8 cellular contexts compared by ENCODE assay signal in the genomic region with DNA sequence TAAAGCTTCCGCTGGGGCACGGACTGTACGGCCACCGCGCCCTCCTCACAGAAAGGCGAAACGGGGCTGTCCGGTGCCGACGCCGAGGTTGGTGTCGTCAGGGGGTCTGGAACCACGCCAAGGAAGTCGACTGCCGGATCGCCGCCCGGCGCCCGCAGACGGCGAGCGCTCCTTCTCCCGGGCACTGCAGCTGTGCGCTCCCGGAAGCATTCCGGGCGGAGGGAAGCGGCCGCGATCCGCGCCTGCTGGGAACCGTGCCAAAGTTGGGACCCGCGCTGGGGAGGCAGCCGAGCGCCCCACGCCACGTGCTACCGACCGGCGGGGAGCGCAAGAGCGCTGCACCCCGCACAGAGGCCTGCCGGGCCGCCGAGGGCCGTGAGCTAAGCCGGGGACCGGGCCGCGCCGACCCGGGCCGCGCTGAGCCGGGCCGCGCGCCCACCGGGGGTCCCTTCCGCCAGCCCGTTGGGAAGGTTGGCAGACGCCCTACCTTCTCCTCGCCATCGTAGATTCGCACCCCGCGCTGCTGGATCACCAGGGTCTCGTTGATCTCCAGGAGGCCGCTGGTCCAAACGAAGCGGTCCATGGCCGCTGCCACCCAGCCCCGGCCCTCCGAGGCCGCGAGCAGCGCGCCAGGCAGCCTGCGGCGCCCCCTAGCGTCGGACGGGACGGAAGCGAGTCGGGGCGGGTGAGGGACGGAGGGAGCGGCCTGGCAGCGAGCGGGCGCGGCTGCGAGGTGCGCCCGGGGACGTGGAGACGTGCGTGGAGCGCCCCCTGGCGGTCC. TPM values are rescaled to one million over a fixed set of nuclear protein-coding genes. Genes with fewer than 3 reads are reported as not detected.
DNase-seq lines count a peak whose midpoint lies in the region; ATAC-seq, FAIRE-seq and TF ChIP-seq lines count a peak whose summit lies in the region.

VPS36 (minus strand) TSS at position 623 of the 781 bp plus-strand sequence; CDS start at position 583, 40 bp downstream.

- peak within 1 kb of the TSS; percentile 88 for H3K27ac ChIP-seq in HepG2 (ENCODE audit: extremely low read length, insufficient read depth, low read length)

- TF ChIP-seq RAD21 in HepG2 (CRISPR knock-in tag; IDR thresholded peaks at IDR 0.05) = peak; percentile 95

- H3K27ac Mint-ChIP-seq in CD14-positive monocyte = peak within 1 kb of the TSS; percentile 95 to 98 (median 98)
- H3K27ac Mint-ChIP-seq in dendritic cell treated with granulocyte-macrophage colony-stimulating factor and Interleukin-4, amounts not matched to agents 40 ng/mL and 50 ng/mL, for 4 days = peak within 1 kb of the TSS; percentile 90

- FAIRE-seq in HepG2 (lab: Jason Lieb, UNC) = no peak

- H3K4me2 ChIP-seq in HepG2 (ENCODE audit: low read depth, low read length) = peak within 1 kb of the TSS; percentile 85

- CTCF ChIA-PET in HepG2 (lab: Yijun Ruan, JAX; ENCODE audit: low intra/inter-chr PET ratio, low total read pairs) = interaction anchor here (0.6 to 1.6 kb wide), 4 partner anchors 40 to 323 kb away, joined by 3 to 11 read pairs (median 3); no protein-coding TSS in a partner anchor

- TF ChIP-seq POLR2A in HepG2 (IDR thresholded peaks at IDR 0.05; ENCODE audit: insufficient read depth in 1 of 2, low read depth in 2 of 2, low read length in 2 of 2) = peak in 1 of 2 experiments; percentile 90; a peak in 2 of 4 replicates

- H3K4me3 Mint-ChIP-seq in CD14-positive monocyte = peak within 1 kb of the TSS; percentile 97
- peak within 1 kb of the TSS; percentile 96 for H3K4me3 Mint-ChIP-seq in dendritic cell treated with granulocyte-macrophage colony-stimulating factor and Interleukin-4, amounts not matched to agents 40 ng/mL and 50 ng/mL, for 4 days

- H3K9me3 Mint-ChIP-seq in CD14-positive monocyte = peaks cover 0 to 2% (median 0%) of the 10 kb centered on the region in 7 donors
- no peaks in the 10 kb centered on the region for H3K9me3 Mint-ChIP-seq in dendritic cell treated with granulocyte-macrophage colony-stimulating factor and Interleukin-4, amounts not matched to agents 40 ng/mL and 50 ng/mL, for 4 days

- H3K4me3 ChIP-seq in HepG2 (replicated peaks in 1 of 3; ENCODE audit: insufficient read depth in 1 of 3, low read depth in 2 of 3, low read length in 3 of 3) = peak within 1 kb of the TSS; percentile 66 to 87 (median 84)

- H3K36me3 Mint-ChIP-seq in CD14-positive monocyte = peaks cover 2 to 8% of the 10 kb centered on the region in 2 donors
- H3K36me3 Mint-ChIP-seq in dendritic cell treated with granulocyte-macrophage colony-stimulating factor and Interleukin-4, amounts not matched to agents 40 ng/mL and 50 ng/mL, for 4 days (ENCODE audit: low read depth) = peaks cover 23% of the 10 kb centered on the region

- peaks cover 37% of the 10 kb centered on the region for H3K4me1 Mint-ChIP-seq in CD14-positive monocyte
- peaks cover 26% of the 10 kb centered on the region for H3K4me1 Mint-ChIP-seq in dendritic cell treated with granulocyte-macrophage colony-stimulating factor and Interleukin-4, amounts not matched to agents 40 ng/mL and 50 ng/mL, for 4 days (ENCODE audit: low read depth)

- H3K27me3 Mint-ChIP-seq in CD14-positive monocyte (ENCODE audit: low read depth in 3 of 3) = no peaks in the 10 kb centered on the region
- no peaks in the 10 kb centered on the region for H3K27me3 Mint-ChIP-seq in dendritic cell treated with granulocyte-macrophage colony-stimulating factor and Interleukin-4, amounts not matched to agents 40 ng/mL and 50 ng/mL, for 4 days

- H3K4me1 ChIP-seq in HepG2 (ENCODE audit: insufficient read depth, low read length) = peaks cover 37% of the 10 kb centered on the region

- H3K36me3 ChIP-seq in HepG2 (replicated peaks in 1 of 2; ENCODE audit: control insufficient read depth in 1 of 2, insufficient read depth in 2 of 2, low read length in 2 of 2) = peaks cover 0 to 2% of the 10 kb centered on the region in 2 experiments; a peak in 2 of 5 replicates

- 0% methylated on average over 8 of the region's 105 CpGs for WGBS in HepG2 (ENCODE audit: low lambda C conversion rate)

- BruUV-seq in HepG2 (replicated peaks; lab: Mats Ljungman, UMichigan) = no TSS peak

- H2AFZ ChIP-seq in HepG2 (ENCODE audit: low read length) = no peak within 1 kb of the TSS

- POLR2A ChIA-PET in HepG2 (lab: Yijun Ruan, JAX) = interaction anchor here (0.6 to 2.3 kb wide), 5 partner anchors 14 to 203 kb away, joined by 3 to 10 read pairs (median 3); partner anchors contain the start of gene SUGT1

- intact Hi-C loops in CD14-positive monocyte (cut with micrococcal nuclease) = loop anchor here (5.0 to 10.0 kb wide), 5 partner anchors 105 to 438 kb away; partner anchors contain the start of genes SUGT1 (in 2 of the 2), ALG11 (in 1 of the 2) and ATP7B (in 1 of the 2)
- intact Hi-C loops in dendritic cell treated with granulocyte-macrophage colony-stimulating factor and Interleukin-4, amounts not matched to agents 40 ng/mL and 50 ng/mL, for 4 days (cut with micrococcal nuclease) = loop anchor here (2.0 to 5.0 kb wide), 3 partner anchors 103 to 438 kb away; partner anchors contain the start of genes ALG11 and ATP7B
- intact Hi-C loops in HepG2 (cut with micrococcal nuclease; ENCODE audit: unreplicated experiment) = loop anchor here (1.0 to 10.0 kb wide), 2 partner anchors 107 to 205 kb away; partner anchors contain the start of gene SUGT1

- H3K79me2 ChIP-seq in HepG2 (ENCODE audit: insufficient read depth, low read length) = peaks cover 31% of the 10 kb centered on the region

- no peaks in the 10 kb centered on the region for H3K9me3 ChIP-seq in HepG2 (ENCODE audit: low read length)

- ATAC-seq in GM19351 (IDR thresholded peaks at IDR 0.05; ENCODE audit: unreplicated experiment) = peak; percentile 48
- peak; percentile 65 for ATAC-seq in HG03521 (IDR thresholded peaks at IDR 0.05; ENCODE audit: unreplicated experiment)
- ATAC-seq in HepG2 = peak; percentile 86

- peak within 1 kb of the TSS; percentile 94 for H3K9ac ChIP-seq in HepG2 (ENCODE audit: insufficient read depth, low read depth, low read length)

- TF ChIP-seq EP300 in HepG2 (IDR thresholded peaks at IDR 0.05; ENCODE audit: low read depth in 2 of 2, low read length in 2 of 2) (peak in 1 of 2 experiments; percentile 66; a peak in 1 of 4 replicates), HepG2 (CRISPR knock-in tag; IDR thresholded peaks at IDR 0.05; ENCODE audit: borderline replicate concordance) (0 out of 2 replicates have a peak, but pooled peaks have one; percentile 40)

- H4K20me1 ChIP-seq in HepG2 (ENCODE audit: insufficient read depth, low read length) = peaks cover 9% of the 10 kb centered on the region; the same call in 1 of the 2 replicates

- DNase-seq in CD14-positive monocyte (ENCODE audit: low spot score) (peak; percentile 91), NCI-H748 (lab: John Stamatoyannopoulos, UW; ENCODE audit: unreplicated experiment) (peak; percentile 96), HepG2 (ENCODE audit: low spot score) (peak; percentile 83)
- peak; percentile 88 to 94 for DNase-seq in activated CD4-positive, alpha-beta T cell treated with anti-CD3 and anti-CD28 coated beads, Interleukin-2, amount 50 U/mL, for 24 hours (ENCODE audit: low read depth in 1 of 2, low spot score in 1 of 2)
- DNase-seq in stimulated activated CD4-positive, alpha-beta T cell treated with anti-CD3 and anti-CD28 coated beads, Interleukin-4, amount 100 ng/mL, for 1 hour = peak; percentile 97

- TF ChIP-seq CTCF in CD14-positive monocyte (IDR thresholded peaks at IDR 0.05) (peak; percentile 100), HepG2 (CRISPR knock-in tag; IDR thresholded peaks at IDR 0.05) (peak; percentile 98)

- in situ Hi-C loops in HepG2 (cut with HindIII; ENCODE audit: extremely low pct_ligation_motif_present, low pct_unique_long_range_greater_than_20kb) = loop anchor here (10.0 to 25.0 kb wide), 2 partner anchors 105 to 438 kb away; partner anchors contain the start of genes ALG11, ATP7B and UTP14C

- no peaks in the 10 kb centered on the region; a peak in 1 of 5 replicates for H3K27me3 ChIP-seq in HepG2 (ENCODE audit: control insufficient read depth in 1 of 2, insufficient read depth in 2 of 2, low read length in 2 of 2)

TF ChIP-seq in HepG2, 621 proteins besides CTCF, POLR2A, EP300 and RAD21 (continues in another document):
- TF ChIP-seq ARNT (IDR thresholded peaks at IDR 0.05) = no peak
- no peak for TF ChIP-seq XBP1 (CRISPR knock-in tag; IDR thresholded peaks at IDR 0.05)
- 0 out of 2 replicates have a peak, but pooled peaks have one; percentile 65 for TF ChIP-seq ZNF598 (CRISPR knock-in tag; IDR thresholded peaks at IDR 0.05; ENCODE audit: borderline replicate concordance)
- peak; percentile 93 for TF ChIP-seq PHF8 (CRISPR knock-in tag; IDR thresholded peaks at IDR 0.05)
- peak; percentile 35; the same call in 1 of the 2 replicates for TF ChIP-seq MXD4 (CRISPR knock-in tag; IDR thresholded peaks at IDR 0.05)
- TF ChIP-seq ZNF772 (CRISPR knock-in tag; IDR thresholded peaks at IDR 0.05) = peak; percentile 38; the same call in 1 of the 2 replicates
- no peak for TF ChIP-seq ZFP62 (CRISPR knock-in tag; IDR thresholded peaks at IDR 0.05)
- TF ChIP-seq ZNF672 (CRISPR knock-in tag; IDR thresholded peaks at IDR 0.05) = no peak

RNA-seq across cellular contexts. Expression of gene VPS36, which starts in this region (rescaled TPM):
- 10 to 100 TPM; 25.2 to 37.0 TPM for polyA plus RNA-seq in CD14-positive monocyte
- 22.0 and 22.4 TPM in 2 replicates for total RNA-seq in HepG2 (2016; rRNA removed; fragmentation: Illumina TruSeq; extraction: Trizol)
- 12.7 and 13.9 TPM in 2 replicates for total RNA-seq in HepG2 (2016; cell fraction: cytosol; rRNA removed; fragmentation: Illumina TruSeq; extraction: Trizol; ENCODE audit: low read depth)
- 19.3 and 21.4 TPM in 2 replicates for total RNA-seq in HepG2 (2016; cell fraction: insoluble cytoplasmic fraction; rRNA removed; fragmentation: Illumina TruSeq; extraction: Trizol)
- 10.3 and 11.4 TPM in 2 replicates for total RNA-seq in HepG2 (2016; cell fraction: membrane; rRNA removed; fragmentation: Illumina TruSeq; extraction: Trizol)
- 50.1 and 52.0 TPM in 2 replicates for total RNA-seq in HepG2 (2016; cell fraction: nucleus; rRNA removed; fragmentation: Illumina TruSeq; extraction: Trizol)
- 13.6 and 17.2 TPM in 2 replicates for polyA plus RNA-seq in HepG2 (2011; rRNA removed)
- polyA plus RNA-seq in HepG2 (2011; cell fraction: cytosol; rRNA removed) = 4.5 and 6.7 TPM in 2 replicates
- 27.7 and 36.3 TPM in 2 replicates for polyA plus RNA-seq in HepG2 (2011; cell fraction: nucleus; rRNA removed)
- 12.7 and 15.8 TPM in 2 replicates for polyA plus RNA-seq in HepG2 (2012)
- polyA plus RNA-seq in HepG2 (2016; cell fraction: cytosol; fragmentation: Illumina TruSeq; extraction: Trizol; ENCODE audit: low read depth) = 3.9 and 4.1 TPM in 2 replicates
- polyA plus RNA-seq in HepG2 (2016; cell fraction: insoluble cytoplasmic fraction; fragmentation: Illumina TruSeq; extraction: Trizol; ENCODE audit: low read depth) = 24.8 and 28.0 TPM in 2 replicates
- polyA plus RNA-seq in HepG2 (2016; cell fraction: membrane; fragmentation: Illumina TruSeq; extraction: Trizol; ENCODE audit: low read depth) = 8.7 and 8.9 TPM in 2 replicates
- 71.2 and 78.2 TPM in 2 replicates for polyA plus RNA-seq in HepG2 (2016; cell fraction: nucleus; fragmentation: Illumina TruSeq; extraction: Trizol; ENCODE audit: insufficient read depth, low read depth)
- 5.9 and 12.4 TPM in 2 replicates for polyA minus RNA-seq in HepG2 (2011; rRNA and poly(A)+ RNA removed; ENCODE audit: low replicate concordance)
- 4.7 TPM in 2 replicates for polyA minus RNA-seq in HepG2 (2011; cell fraction: cytosol; rRNA and poly(A)+ RNA removed)
- polyA minus RNA-seq in HepG2 (2011; cell fraction: nucleus; rRNA and poly(A)+ RNA removed) = 48.2 and 61.0 TPM in 2 replicates

Comparison
In these comparisons a context has a peak if more than half of its experiments do, and no peak if none do; other contexts are left out.
1. Peak in every context shown above with its lines: DNase-seq, ATAC-seq, H3K4me3 ChIP-seq and H3K27ac ChIP-seq.